27 cellular contexts compared by ENCODE assay signal in the genomic region with DNA sequence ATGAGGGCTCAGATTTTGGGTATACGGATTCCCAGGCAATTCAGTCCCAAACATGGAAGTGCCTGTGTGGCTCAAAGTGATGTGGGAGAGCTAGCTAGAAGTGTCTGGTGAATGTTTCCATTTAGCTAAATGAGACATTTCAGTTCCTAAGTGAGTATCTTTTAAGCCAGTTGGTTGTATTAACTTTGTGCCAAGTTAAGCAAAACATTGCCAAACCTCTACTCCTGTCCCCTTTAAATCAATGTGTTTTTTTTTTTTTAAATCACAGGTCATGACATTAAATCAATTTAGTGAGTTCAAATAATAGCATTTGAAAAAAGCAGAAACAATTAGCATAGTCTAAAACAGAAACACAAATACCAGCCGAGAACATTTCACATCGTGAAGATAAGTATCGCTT.
"Had no signal": no experiment of that assay in that cellular context is flagged by ENCODE, and none has a peak within 500 bp of the region (broad histone marks: within the 10 kb centered on the region; RNA-seq: fewer than 3 reads in every experiment).

No MANE protein-coding gene starts in this region.

- H3K27ac ChIP-seq: stomach, suprapubic skin, testis, thoracic aorta, thyroid gland, tibial artery, tibial nerve, transverse colon, upper lobe of left lung, upper lobe of right lung, uterus, vagina had no signal

- ATAC-seq: stimulated activated effector memory CD8-positive, alpha-beta T cell treated with anti-CD3 and anti-CD28 coated beads, Interleukin-12 subunit alpha, Interleukin-12 subunit beta, amount 100 ng/mL, for 72 hours; stimulated activated memory B cell treated with anti-CD40 and anti-IgM and Interleukin-4, amounts not matched to agents 10 μg/mL and 1 μg/mL and 100 μg/mL, for 72 hours; stimulated activated naive B cell treated with anti-CD40 and anti-IgM and Interleukin-4, amounts not matched to agents 10 μg/mL and 1 μg/mL and 100 μg/mL, for 72 hours; stimulated activated naive CD8-positive, alpha-beta T cell treated with anti-CD3 and anti-CD28 coated beads, Interleukin-15, amount 100 ng/mL, for 72 hours; stimulated activated naive CD8-positive, alpha-beta T cell treated with anti-CD3 and anti-CD28 coated beads, Interleukin-15, Interleukin-2, amounts not matched to agents 100 U/mL and 50 U/mL, for 24 hours; upper lobe of right lung had no signal

- H3K4me1 ChIP-seq: suprapubic skin, testis, thyroid gland, tibial nerve, transverse colon, upper lobe of left lung, uterus, vagina had no signal

- H3K27me3 ChIP-seq: stomach, suprapubic skin, testis, thyroid gland, tibial artery, tibial nerve, transverse colon, upper lobe of left lung, upper lobe of right lung, uterus, vagina had no signal

- FAIRE-seq: urothelium cell line had no signal

- H3K36me3 ChIP-seq: stomach, suprapubic skin, thoracic aorta, thyroid gland, tibial artery, tibial nerve, transverse colon, upper lobe of left lung, upper lobe of right lung, uterus, vagina had no signal

- H3K4me3 ChIP-seq: stomach, suprapubic skin, testis, thoracic aorta, thyroid gland, tibial artery, tibial nerve, transverse colon, upper lobe of left lung, upper lobe of right lung, uterus, vagina had no signal

- H3K9me3 ChIP-seq: stomach, suprapubic skin, testis, thoracic aorta, thyroid gland, tibial artery, tibial nerve, transverse colon, upper lobe of left lung, upper lobe of right lung, uterus, vagina had no signal

- DNase-seq: stimulated activated CD4-positive, alpha-beta T cell treated with anti-CD3 and anti-CD28 coated beads, Interleukin-2, amount 100 ng/mL, for 48 hours; stimulated activated CD4-positive, alpha-beta T cell treated with anti-CD3 and anti-CD28 coated beads, Interleukin-4, amount 100 ng/mL, for 1 hour; stimulated activated CD4-positive, alpha-beta T cell treated with anti-CD3 and anti-CD28 coated beads, Interleukin-4, amount 100 ng/mL, for 24 hours; stimulated activated CD4-positive, alpha-beta T cell treated with anti-CD3 and anti-CD28 coated beads, Interleukin-4, amount 100 ng/mL, for 4 hours; stimulated activated CD8-positive, alpha-beta memory T cell treated with anti-CD3 and anti-CD28 coated beads, Interleukin-4, amount 100 ng/mL, for 48 hours; stimulated activated naive B cell treated with anti-CD40 and anti-IgM and Interleukin-4, amounts not matched to agents 10 μg/mL and 1 μg/mL and 100 μg/mL, for 72 hours; stimulated activated naive CD4-positive, alpha-beta T cell; stimulated activated naive CD4-positive, alpha-beta T cell treated with Interleukin-2 at 50 U/mL for 16 hours; stimulated activated naive CD8-positive, alpha-beta T cell treated with anti-CD3 and anti-CD28 coated beads, Interleukin-15, amount 100 ng/mL, for 72 hours; stimulated activated naive CD8-positive, alpha-beta T cell treated with anti-CD3 and anti-CD28 coated beads, Interleukin-15, Interleukin-2, amounts not matched to agents 100 U/mL and 50 U/mL, for 24 hours; stomach; substantia nigra; testis; thyroid gland; tibial artery; transverse colon; trophoblast cell; upper lobe of left lung; upper lobe of right lung; uterus had no signal
